In the genomic region with DNA sequence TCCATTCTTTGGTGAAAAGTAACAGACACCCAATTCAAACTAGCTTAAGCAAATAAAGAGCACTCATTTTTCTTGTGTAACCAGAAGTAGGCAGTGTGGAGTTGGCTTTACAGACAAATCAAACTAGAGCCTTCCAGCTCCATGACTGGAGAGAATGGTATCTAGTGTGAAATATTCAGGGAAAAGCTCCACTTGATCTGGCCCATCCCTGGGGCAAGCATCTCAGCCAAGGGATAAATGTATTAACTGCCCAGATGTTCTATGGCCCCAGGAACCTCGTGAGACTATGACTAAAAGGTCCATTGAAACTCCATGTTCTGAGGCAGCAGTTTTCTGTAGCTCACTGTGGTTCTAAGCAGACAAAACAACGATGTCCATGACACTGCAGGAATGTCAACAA, we compare ENCODE assay signal across 14 cellular contexts. TPM values are rescaled to one million over a fixed set of nuclear protein-coding genes. Genes with fewer than 3 reads are reported as not detected.
DNase-seq lines count a peak whose midpoint lies in the region; ATAC-seq, FAIRE-seq and TF ChIP-seq lines count a peak whose summit lies in the region.
"Had no signal": no experiment of that assay in that cellular context is flagged by ENCODE, and none has a peak within 500 bp of the region (broad histone marks: within the 10 kb centered on the region; RNA-seq: fewer than 3 reads in every experiment).

No MANE protein-coding gene starts in this region.

- ATAC-seq in HepG2, result peak; percentile 74
- ATAC-seq in HG03025 (IDR thresholded peaks at IDR 0.05; ENCODE audit: low FRiP score, unreplicated experiment), result no peak

- CTCF ChIA-PET in BJ (lab: Yijun Ruan, JAX) (interaction anchor here (0.8 to 1.0 kb wide), 4 partner anchors 11 to 60 kb away, joined by 3 to 6 read pairs (median 4); a partner anchor contains a TSS), HEK293 (lab: Yijun Ruan, JAX) (interaction anchor here (0.6 to 1.9 kb wide), 2 partner anchors 14 to 58 kb away, joined by 4 to 7 read pairs; no protein-coding TSS in a partner anchor), HepG2 (lab: Yijun Ruan, JAX; ENCODE audit: low intra/inter-chr PET ratio, low total read pairs) (no interaction called here)

- TF ChIP-seq EP300 in HepG2 (IDR thresholded peaks at IDR 0.05; ENCODE audit: low read depth in 2 of 2, low read length in 2 of 2), result no peak
- TF ChIP-seq EP300 in HepG2 (CRISPR knock-in tag; IDR thresholded peaks at IDR 0.05; ENCODE audit: borderline replicate concordance), result no peak
- no peak for TF ChIP-seq EP300 in sigmoid colon (IDR thresholded peaks at IDR 0.05)

- H3K4me2 ChIP-seq in HepG2 (ENCODE audit: low read depth, low read length), result peak overlapping the region; percentile 13; the same call in 1 of the 2 replicates

- peaks cover 96% of the 10 kb centered on the region for H3K79me2 ChIP-seq in HepG2 (ENCODE audit: insufficient read depth, low read length)

- in situ Hi-C loops in HepG2 (cut with HindIII; ENCODE audit: extremely low pct_ligation_motif_present, low pct_unique_long_range_greater_than_20kb), result no loop called here

- 70% methylated on average over 2 of the region's 2 CpGs for WGBS in HepG2 (ENCODE audit: low lambda C conversion rate)
- 22 to 68% methylated on average over 2 of the region's 2 CpGs for WGBS in sigmoid colon, 2 donors

- H3K27ac ChIP-seq in HEK293 (ENCODE audit: extremely low read depth, low read depth, low read length) (no peak overlapping the region), HepG2 (ENCODE audit: extremely low read length, insufficient read depth, low read length) (no peak overlapping the region), sigmoid colon (no peak overlapping the region)
- H3K27ac ChIP-seq: esophagus muscularis mucosa had no signal

- TF ChIP-seq CTCF in BJ (IDR thresholded peaks at IDR 0.05; ENCODE audit: insufficient read depth, low read depth, low read length) (peak; percentile 13; the same call in 1 of the 2 replicates), HEK293 (tag by site-specific recombination; IDR thresholded peaks at IDR 0.05) (no peak), choroid plexus epithelial cell (conservative IDR thresholded peaks at IDR 0.05; ENCODE audit: low read depth, low read length) (peak; percentile 34), HepG2 (CRISPR knock-in tag; IDR thresholded peaks at IDR 0.05) (peak; percentile 48), sigmoid colon (IDR thresholded peaks at IDR 0.05) (no peak)

- H3K9ac ChIP-seq in HepG2 (ENCODE audit: insufficient read depth, low read depth, low read length), result no peak overlapping the region

- H3K4me3 ChIP-seq in BJ (ENCODE audit: low read depth, low read length), result no peak overlapping the region
- no peak overlapping the region for H3K4me3 ChIP-seq in HEK293 (ENCODE audit: low read depth, low read length)
- no peak overlapping the region for H3K4me3 ChIP-seq in choroid plexus epithelial cell (ENCODE audit: low read depth, low read length)
- H3K4me3 ChIP-seq in HepG2 (replicated peaks in 1 of 3; ENCODE audit: insufficient read depth in 1 of 3, low read depth in 2 of 3, low read length in 3 of 3), result no peak overlapping the region
- no peak overlapping the region for H3K4me3 ChIP-seq in sigmoid colon
- H3K4me3 ChIP-seq: esophagus muscularis mucosa, ovary had no signal

- POLR2A ChIA-PET in BJ (lab: Charles Lee) (no interaction called here), HEK293 (lab: Yijun Ruan, JAX) (interaction anchor here (0.6 kb wide), 1 partner anchor 10 kb away, joined by 4 read pairs; no protein-coding TSS in a partner anchor), HepG2 (lab: Yijun Ruan, JAX) (interaction anchor here (1.0 to 1.9 kb wide), 3 partner anchors 8 to 55 kb away, joined by 3 to 9 read pairs (median 7); a partner anchor contains a TSS)

- TF ChIP-seq RAD21 in HepG2 (CRISPR knock-in tag; IDR thresholded peaks at IDR 0.05), result no peak

- no TSS peak for BruUV-seq in HepG2 (replicated peaks; lab: Mats Ljungman, UMichigan)

- DNase-seq in BJ (ENCODE audit: low read depth) (no peak), choroid plexus epithelial cell (ENCODE audit: low read depth) (peak; percentile 47), HepG2 (ENCODE audit: low spot score) (peak; percentile 36), sigmoid colon (no peak), UCSD-AML1 (lab: John Stamatoyannopoulos, UW; ENCODE audit: unreplicated experiment) (no peak), NCI-H2107 (lab: John Stamatoyannopoulos, UW) (no peak)
- DNase-seq: CD4-positive, CD25-positive, alpha-beta regulatory T cell; left cardiac atrium; NCI-H1930 had no signal

- H3K27me3 ChIP-seq in BJ (ENCODE audit: control insufficient read depth, insufficient read depth, low read length) (no peaks in the 10 kb centered on the region), HepG2 (ENCODE audit: control insufficient read depth in 1 of 2, insufficient read depth in 2 of 2, low read length in 2 of 2) (no peaks in the 10 kb centered on the region), sigmoid colon (no peaks in the 10 kb centered on the region)
- H3K27me3 ChIP-seq: esophagus muscularis mucosa, ovary had no signal

- no peak overlapping the region for H2AFZ ChIP-seq in HepG2 (ENCODE audit: low read length)

- no peaks in the 10 kb centered on the region for H3K36me3 ChIP-seq in BJ (ENCODE audit: control insufficient read depth, insufficient read depth, low read length)
- H3K36me3 ChIP-seq in HEK293 (ENCODE audit: control insufficient read depth in 2 of 2, insufficient read depth in 1 of 2, low read length in 2 of 2), result no peaks in the 10 kb centered on the region
- peaks cover 0 to 3% of the 10 kb centered on the region in 2 experiments; a peak in 1 of 5 replicates for H3K36me3 ChIP-seq in HepG2 (replicated peaks in 1 of 2; ENCODE audit: control insufficient read depth in 1 of 2, insufficient read depth in 2 of 2, low read length in 2 of 2)
- H3K36me3 ChIP-seq in sigmoid colon, result no peaks in the 10 kb centered on the region
- H3K36me3 ChIP-seq: esophagus muscularis mucosa, ovary had no signal

- TF ChIP-seq POLR2A in HepG2 (IDR thresholded peaks at IDR 0.05; ENCODE audit: insufficient read depth in 1 of 2, low read depth in 2 of 2, low read length in 2 of 2) (no peak), sigmoid colon (IDR thresholded peaks at IDR 0.05) (no peak)

- H4K20me1 ChIP-seq in HepG2 (ENCODE audit: insufficient read depth, low read length), result peaks cover 23% of the 10 kb centered on the region; the same call in 1 of the 2 replicates

- H3K9me3 ChIP-seq in HEK293 (ENCODE audit: control insufficient read depth, insufficient read depth, low read depth, low read length), result no peaks in the 10 kb centered on the region
- H3K9me3 ChIP-seq in HepG2 (ENCODE audit: low read length), result no peaks in the 10 kb centered on the region
- H3K9me3 ChIP-seq in sigmoid colon, result no peaks in the 10 kb centered on the region
- H3K9me3 ChIP-seq: esophagus muscularis mucosa, ovary had no signal

- FAIRE-seq in HepG2 (lab: Jason Lieb, UNC), result no peak
- FAIRE-seq: HTR-8/SVneo had no signal

- intact Hi-C loops in HepG2 (cut with micrococcal nuclease; ENCODE audit: unreplicated experiment) (no loop called here), sigmoid colon (cut with DNase I) (no loop called here)

- H3K4me1 ChIP-seq in HEK293 (ENCODE audit: control insufficient read depth, insufficient read depth, low read length), result no peaks in the 10 kb centered on the region
- peaks cover 54% of the 10 kb centered on the region for H3K4me1 ChIP-seq in HepG2 (ENCODE audit: insufficient read depth, low read length)
- no peaks in the 10 kb centered on the region for H3K4me1 ChIP-seq in sigmoid colon

TF ChIP-seq in HEK293, 187 proteins besides CTCF, POLR2A, EP300 and RAD21 (continues in another document):
- no peak for TF ChIP-seq KLF9 (tag by site-specific recombination; IDR thresholded peaks at IDR 0.05; ENCODE audit: low read depth)

TF ChIP-seq in HepG2, 621 proteins besides CTCF, POLR2A, EP300 and RAD21 (continues in another document):
- TF ChIP-seq, protein P1, sequence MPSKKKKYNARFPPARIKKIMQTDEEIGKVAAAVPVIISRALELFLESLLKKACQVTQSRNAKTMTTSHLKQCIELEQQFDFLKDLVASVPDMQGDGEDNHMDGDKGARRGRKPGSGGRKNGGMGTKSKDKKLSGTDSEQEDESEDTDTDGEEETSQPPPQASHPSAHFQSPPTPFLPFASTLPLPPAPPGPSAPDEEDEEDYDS (CRISPR knock-in tag; IDR thresholded peaks at IDR 0.05), result no peak
- TF ChIP-seq ZIK1 (CRISPR knock-in tag; IDR thresholded peaks at IDR 0.05; ENCODE audit: borderline replicate concordance, low read depth) (no peak), FOXA1 (IDR thresholded peaks at IDR 0.05) (no peak), FOXA1 (CRISPR knock-in tag; IDR thresholded peaks at IDR 0.05) (0 out of 2 replicates have a peak, but pooled peaks have one; percentile 33)

RNA-seq across cellular contexts. Expression of a gene that starts 49.9 kb away (rescaled TPM):
- polyA plus RNA-seq in BJ (2011; rRNA removed) (12.7 and 16.4 TPM in 2 replicates), HepG2 (2011; rRNA removed) (61.0 and 64.4 TPM in 2 replicates), sigmoid colon (1 to 10 TPM; 5.4 to 7.8 (median 5.5) TPM)
- 16.7 and 17.0 TPM in 2 replicates for polyA minus RNA-seq in BJ (2011; rRNA and poly(A)+ RNA removed)
- total RNA-seq in HepG2 (2016; rRNA removed; fragmentation: Illumina TruSeq; extraction: Trizol) (35.9 and 55.4 TPM in 2 replicates), sigmoid colon (10 to 100 TPM in 2 of 4 donors, 1 to 10 TPM in 2; 7.2 to 15.0 (median 10.1) TPM)
- total RNA-seq in HepG2 (2016; cell fraction: cytosol; rRNA removed; fragmentation: Illumina TruSeq; extraction: Trizol; ENCODE audit: low read depth), result 9.8 and 11.6 TPM in 2 replicates
- total RNA-seq in HepG2 (2016; cell fraction: insoluble cytoplasmic fraction; rRNA removed; fragmentation: Illumina TruSeq; extraction: Trizol), result 34.7 and 51.3 TPM in 2 replicates
- 15.2 and 16.2 TPM in 2 replicates for total RNA-seq in HepG2 (2016; cell fraction: membrane; rRNA removed; fragmentation: Illumina TruSeq; extraction: Trizol)
- 40.3 and 42.3 TPM in 2 replicates for total RNA-seq in HepG2 (2016; cell fraction: nucleus; rRNA removed; fragmentation: Illumina TruSeq; extraction: Trizol)
- 51.3 and 56.0 TPM in 2 replicates for polyA plus RNA-seq in HepG2 (2011; cell fraction: cytosol; rRNA removed)
- polyA plus RNA-seq in HepG2 (2011; cell fraction: nucleus; rRNA removed), result 38.5 and 39.0 TPM in 2 replicates
- 34.3 and 36.4 TPM in 2 replicates for polyA plus RNA-seq in HepG2 (2012)
- 0.92 and 0.95 TPM in 2 replicates for polyA plus RNA-seq in HepG2 (2016; cell fraction: cytosol; fragmentation: Illumina TruSeq; extraction: Trizol; ENCODE audit: low read depth)
- polyA plus RNA-seq in HepG2 (2016; cell fraction: insoluble cytoplasmic fraction; fragmentation: Illumina TruSeq; extraction: Trizol; ENCODE audit: low read depth), result 40.9 and 42.4 TPM in 2 replicates
- 4.8 and 5.3 TPM in 2 replicates for polyA plus RNA-seq in HepG2 (2016; cell fraction: membrane; fragmentation: Illumina TruSeq; extraction: Trizol; ENCODE audit: low read depth)
- polyA plus RNA-seq in HepG2 (2016; cell fraction: nucleus; fragmentation: Illumina TruSeq; extraction: Trizol; ENCODE audit: insufficient read depth, low read depth), result 33.6 TPM in 2 replicates
- 53.3 and 125 TPM in 2 replicates for polyA minus RNA-seq in HepG2 (2011; rRNA and poly(A)+ RNA removed; ENCODE audit: low replicate concordance)
- polyA minus RNA-seq in HepG2 (2011; cell fraction: cytosol; rRNA and poly(A)+ RNA removed), result 88.0 and 94.2 TPM in 2 replicates
- 138 and 139 TPM in 2 replicates for polyA minus RNA-seq in HepG2 (2011; cell fraction: nucleus; rRNA and poly(A)+ RNA removed)

Comparison
In these comparisons a context has a peak if more than half of its experiments do, and no peak if none do; other contexts are left out.
1. DNase-seq: peak in choroid plexus epithelial cell (single experiment) and HepG2 (single experiment); none in BJ (single experiment), sigmoid colon (single experiment), UCSD-AML1 (single experiment) and NCI-H2107 (single experiment).
2. CTCF ChIP-seq: peak in BJ (single experiment), choroid plexus epithelial cell (single experiment) and HepG2 (single experiment); none in HEK293 (single experiment) and sigmoid colon (0 of 4).